In genomic region chr10:72248477-72249151, GRCh38 we compare ENCODE assay signal across 7 cellular contexts. TPM values are rescaled to one million over a fixed set of nuclear protein-coding genes. Genes with fewer than 3 reads are reported as not detected.
DNase-seq lines count a peak whose midpoint lies in the region; ATAC-seq and TF ChIP-seq lines count a peak whose summit lies in the region.

No MANE protein-coding gene starts in this region.

- no peak for TF ChIP-seq CTCF in OCI-LY7 (conservative IDR thresholded peaks at IDR 0.05; ENCODE audit: low read length)
- TF ChIP-seq CTCF in uterus (IDR thresholded peaks at IDR 0.05), result peak in 1 of 4 experiments; percentile 6

- peak overlapping the region; percentile 92 for H3K27ac Mint-ChIP-seq in activated naive CD4-positive, alpha-beta T cell treated with anti-CD3 and anti-CD28 coated beads for 36 hours

- H3K9me3 Mint-ChIP-seq in activated naive CD4-positive, alpha-beta T cell treated with anti-CD3 and anti-CD28 coated beads for 36 hours, result no peaks in the 10 kb centered on the region

- H3K36me3 Mint-ChIP-seq in activated naive CD4-positive, alpha-beta T cell treated with anti-CD3 and anti-CD28 coated beads for 36 hours (ENCODE audit: low read depth), result no peaks in the 10 kb centered on the region

- no peaks in the 10 kb centered on the region for H3K36me3 ChIP-seq in OCI-LY7 (ENCODE audit: insufficient read depth, low read length)
- H3K36me3 ChIP-seq in uterus, result no peaks in the 10 kb centered on the region

- POLR2A ChIA-PET in OCI-LY7 (lab: Charles Lee), result interaction anchor here (0.6 to 3.1 kb wide), 26 partner anchors 7 to 452 kb away, joined by 3 to 37 read pairs (median 4); partner anchors contain the start of genes ANAPC16, ASCC1 and DDIT4

- CTCF ChIA-PET in OCI-LY7 (lab: Charles Lee; ENCODE audit: unreplicated experiment), result interaction anchor here (0.7 to 1.5 kb wide), 4 partner anchors 28 to 170 kb away, joined by 3 to 4 read pairs (median 3); no protein-coding TSS in a partner anchor
- CTCF ChIA-PET in activated naive CD4-positive, alpha-beta T cell treated with anti-CD3 and anti-CD28 coated beads for 36 hours (lab: Charles Lee), result interaction anchor here (0.6 to 1.6 kb wide), 5 partner anchors 10 to 122 kb away, joined by 3 to 10 read pairs (median 4); no protein-coding TSS in a partner anchor

- peaks cover 59% of the 10 kb centered on the region for H3K4me1 ChIP-seq in OCI-LY7 (ENCODE audit: insufficient read depth, low read length, poor library complexity, severe bottlenecking)
- peaks cover 20 to 27% of the 10 kb centered on the region in 2 donors for H3K4me1 ChIP-seq in uterus

- intact Hi-C loops in OCI-LY7 (cut with micrococcal nuclease; ENCODE audit: unreplicated experiment), result loop anchor here (1.0 kb wide), 5 partner anchors 12 to 84 kb away; partner anchors contain the start of gene DDIT4
- intact Hi-C loops in activated naive CD4-positive, alpha-beta T cell treated with anti-CD3 and anti-CD28 coated beads for 36 hours (cut with micrococcal nuclease), result loop anchor here (1.0 kb wide), 6 partner anchors 8 to 83 kb away; partner anchors contain the start of gene DDIT4
- intact Hi-C loops in head of caudate nucleus (cut with DNase I), result no loop called here
- intact Hi-C loops in posterior cingulate gyrus (cut with DNase I), result no loop called here
- intact Hi-C loops in uterus (cut with DNase I; ENCODE audit: low total_unique reads), result no loop called here

- H3K79me2 ChIP-seq in OCI-LY7 (ENCODE audit: insufficient read depth, low read depth, low read length), result no peaks in the 10 kb centered on the region

- no peaks in the 10 kb centered on the region for H4K20me1 ChIP-seq in OCI-LY7 (ENCODE audit: insufficient read depth, low read length)

- peak overlapping the region; percentile 57 for H3K4me3 ChIP-seq in OCI-LY7 (ENCODE audit: low read depth, low read length, poor library complexity, severe bottlenecking)
- peak overlapping the region; percentile 10 to 23 for H3K4me3 ChIP-seq in uterus

- no peaks in the 10 kb centered on the region for H3K9me2 ChIP-seq in OCI-LY7 (ENCODE audit: insufficient read depth, low read length)

- peaks cover 78% of the 10 kb centered on the region for H3K4me1 Mint-ChIP-seq in activated naive CD4-positive, alpha-beta T cell treated with anti-CD3 and anti-CD28 coated beads for 36 hours (ENCODE audit: low read depth)

- H2AFZ ChIP-seq in OCI-LY7 (ENCODE audit: low read length), result peak overlapping the region; percentile 77; the same call in 1 of the 2 replicates

- peak; percentile 48 to 60 for TF ChIP-seq POLR2A in uterus (IDR thresholded peaks at IDR 0.05)

- no peaks in the 10 kb centered on the region for H3K9me3 ChIP-seq in OCI-LY7 (ENCODE audit: low read length)
- no peaks in the 10 kb centered on the region for H3K9me3 ChIP-seq in uterus

- no peaks in the 10 kb centered on the region for H3K27me3 ChIP-seq in uterus

- peak overlapping the region; percentile 95 for H3K27ac ChIP-seq in OCI-LY7 (ENCODE audit: low read depth, low read length, poor library complexity, severe bottlenecking)
- H3K27ac ChIP-seq in uterus, result peak overlapping the region; percentile 92 to 99

- H3K4me2 ChIP-seq in OCI-LY7 (ENCODE audit: low read length), result peak overlapping the region; percentile 73

- no peaks in the 10 kb centered on the region for H3K27me3 Mint-ChIP-seq in activated naive CD4-positive, alpha-beta T cell treated with anti-CD3 and anti-CD28 coated beads for 36 hours (ENCODE audit: low read depth)

- peak overlapping the region; percentile 75 for H3K4me3 Mint-ChIP-seq in activated naive CD4-positive, alpha-beta T cell treated with anti-CD3 and anti-CD28 coated beads for 36 hours

- BruUV-seq in OCI-LY7 (replicated peaks; lab: Mats Ljungman, UMichigan), result TSS peak; percentile 96

- ATAC-seq in GM18909 (IDR thresholded peaks at IDR 0.05; ENCODE audit: poor library complexity, unreplicated experiment), result peak; percentile 83
- ATAC-seq in HG02943 (IDR thresholded peaks at IDR 0.05; ENCODE audit: low read depth, unreplicated experiment), result peak; percentile 84

- peak; percentile 95 for DNase-seq in OCI-LY7 (ENCODE audit: low spot score)
- DNase-seq in activated naive CD4-positive, alpha-beta T cell treated with anti-CD3 and anti-CD28 coated beads for 36 hours, result peak; percentile 87
- DNase-seq in head of caudate nucleus, result peak; percentile 68 to 94 (median 84)
- DNase-seq in posterior cingulate gyrus, result peak in 9 of 10 donors; percentile 57 to 93 (median 74)
- DNase-seq in uterus, result peak; percentile 82 to 91

RNA-seq across cellular contexts. Expression of gene DDIT4, which starts 25.1 kb away (rescaled TPM):
- 102 and 105 TPM in 2 replicates for total RNA-seq in OCI-LY7 (2014; rRNA removed; shearing (Covaris generic))
- total RNA-seq in OCI-LY7 (2022) (32.8 and 91.8 TPM in 2 replicates), uterus (100 to 1,000 TPM; 118 to 210 (median 145) TPM)
- 100 to 1,000 TPM; 684 to 689 TPM for total RNA-seq in activated naive CD4-positive, alpha-beta T cell treated with anti-CD3 and anti-CD28 coated beads for 36 hours

RNA-seq across cellular contexts. Expression of gene ASCC1, which starts 32.5 kb away (rescaled TPM):
- 19.3 and 27.1 TPM in 2 replicates for total RNA-seq in OCI-LY7 (2014; rRNA removed; shearing (Covaris generic))
- total RNA-seq in OCI-LY7 (2022) (51.5 and 59.9 TPM in 2 replicates), uterus (100 to 1,000 TPM in 1 of 4 donors, 10 to 100 TPM in 3; 17.9 to 156 (median 38.4) TPM)
- 10 to 100 TPM; 61.6 to 68.5 TPM for total RNA-seq in activated naive CD4-positive, alpha-beta T cell treated with anti-CD3 and anti-CD28 coated beads for 36 hours

RNA-seq across cellular contexts. Expression of gene ANAPC16, which starts 32.8 kb away (rescaled TPM):
- 48.4 and 68.0 TPM in 2 replicates for total RNA-seq in OCI-LY7 (2014; rRNA removed; shearing (Covaris generic))
- total RNA-seq in OCI-LY7 (2022), result 84.7 and 92.8 TPM in 2 replicates
- 100 to 1,000 TPM; 127 to 128 TPM for total RNA-seq in activated naive CD4-positive, alpha-beta T cell treated with anti-CD3 and anti-CD28 coated beads for 36 hours
- 100 to 1,000 TPM in 2 of 4 donors, 10 to 100 TPM in 2; 83.8 to 144 (median 101) TPM for total RNA-seq in uterus

Comparison
In these comparisons a context has a peak if more than half of its experiments do, and no peak if none do; other contexts are left out.
1. Peak in every context shown above with its lines: DNase-seq, ATAC-seq, H3K4me3 ChIP-seq and H3K27ac ChIP-seq.
2. intact Hi-C loops: an anchor here in OCI-LY7 (1.0 kb wide) and activated naive CD4-positive, alpha-beta T cell treated with anti-CD3 and anti-CD28 coated beads for 36 hours (1.0 kb wide); none called in head of caudate nucleus, posterior cingulate gyrus and uterus.